Comparison of ENCODE assay signal across 8 cellular contexts in genomic region chr9:78439192-78439865, GRCh38.
A peak's percentile ranks its signal among the peaks of the same experiment; 100 is the strongest.
DNase-seq lines count a peak whose midpoint lies in the region; ATAC-seq and TF ChIP-seq lines count a peak whose summit lies in the region.

No MANE protein-coding gene starts in this region.

- peaks cover 15% of the 10 kb centered on the region for H3K27me3 Mint-ChIP-seq in activated CD8-positive, alpha-beta T cell treated with anti-CD3 and anti-CD28 coated beads for 36 hours
- H3K27me3 Mint-ChIP-seq in effector memory CD8-positive, alpha-beta T cell, result peaks cover 14 to 46% of the 10 kb centered on the region in 2 donors

- POLR2A ChIA-PET in activated CD8-positive, alpha-beta T cell treated with anti-CD3 and anti-CD28 coated beads for 36 hours (lab: Charles Lee), result no interaction called here

- peak; percentile 98 for TF ChIP-seq CTCF in AG10803 (conservative IDR thresholded peaks at IDR 0.05; ENCODE audit: low read length)
- TF ChIP-seq CTCF in activated CD8-positive, alpha-beta T cell treated with anti-CD3 and anti-CD28 coated beads for 36 hours (IDR thresholded peaks at IDR 0.05), result peak; percentile 92

- H3K4me3 ChIP-seq in AG10803 (ENCODE audit: low read length), result peak overlapping the region; percentile 46

- H3K9me3 Mint-ChIP-seq in activated CD8-positive, alpha-beta T cell treated with anti-CD3 and anti-CD28 coated beads for 36 hours, result no peaks in the 10 kb centered on the region
- no peaks in the 10 kb centered on the region for H3K9me3 Mint-ChIP-seq in effector memory CD8-positive, alpha-beta T cell

- peaks cover 5% of the 10 kb centered on the region for H3K4me1 Mint-ChIP-seq in activated CD8-positive, alpha-beta T cell treated with anti-CD3 and anti-CD28 coated beads for 36 hours (ENCODE audit: low read depth)
- H3K4me1 Mint-ChIP-seq in effector memory CD8-positive, alpha-beta T cell (ENCODE audit: low read depth in 2 of 2), result peaks cover 0 to 4% of the 10 kb centered on the region in 2 donors

- peak; percentile 90 for DNase-seq in AG10803 (ENCODE audit: low read depth)
- peak; percentile 91 for DNase-seq in NCI-H69 (lab: John Stamatoyannopoulos, UW)
- peak; percentile 75 for DNase-seq in activated CD8-positive, alpha-beta T cell treated with anti-CD3 and anti-CD28 coated beads for 36 hours
- DNase-seq in effector memory CD8-positive, alpha-beta T cell, result peak; percentile 50 to 53 (median 52)
- DNase-seq in lung microvascular endothelial cell (ENCODE audit: low read depth in 2 of 2), result peak; percentile 80 to 84
- peak; percentile 32 for DNase-seq in stimulated activated CD8-positive, alpha-beta memory T cell treated with anti-CD3 and anti-CD28 coated beads, Interleukin-12 subunit alpha, Interleukin-12 subunit beta, amount 100 ng/mL, for 1 hour (ENCODE audit: low read depth)

- no peaks in the 10 kb centered on the region for H3K36me3 Mint-ChIP-seq in activated CD8-positive, alpha-beta T cell treated with anti-CD3 and anti-CD28 coated beads for 36 hours (ENCODE audit: low read depth)
- H3K36me3 Mint-ChIP-seq in effector memory CD8-positive, alpha-beta T cell (ENCODE audit: insufficient read depth), result no peaks in the 10 kb centered on the region

- H3K4me3 Mint-ChIP-seq in activated CD8-positive, alpha-beta T cell treated with anti-CD3 and anti-CD28 coated beads for 36 hours, result no peak overlapping the region
- H3K4me3 Mint-ChIP-seq in effector memory CD8-positive, alpha-beta T cell, result no peak overlapping the region

- no peak overlapping the region for H3K27ac Mint-ChIP-seq in activated CD8-positive, alpha-beta T cell treated with anti-CD3 and anti-CD28 coated beads for 36 hours
- no peak overlapping the region for H3K27ac Mint-ChIP-seq in effector memory CD8-positive, alpha-beta T cell

- ATAC-seq in GM19035 (IDR thresholded peaks at IDR 0.05; ENCODE audit: unreplicated experiment), result peak; percentile 87
- ATAC-seq in HG03520 (IDR thresholded peaks at IDR 0.05; ENCODE audit: unreplicated experiment), result peak; percentile 70
- peak; percentile 74 for ATAC-seq in activated CD8-positive, alpha-beta T cell treated with anti-CD3 and anti-CD28 coated beads for 36 hours
- peak; percentile 63 for ATAC-seq in effector memory CD8-positive, alpha-beta T cell (replicated peaks)

- CTCF ChIA-PET in activated CD8-positive, alpha-beta T cell treated with anti-CD3 and anti-CD28 coated beads for 36 hours (lab: Charles Lee), result interaction anchor here (0.6 to 3.3 kb wide), 30 partner anchors 8 to 1911 kb away, joined by 3 to 24 read pairs (median 4); no protein-coding TSS in a partner anchor

- intact Hi-C loops in activated CD8-positive, alpha-beta T cell treated with anti-CD3 and anti-CD28 coated beads for 36 hours (cut with micrococcal nuclease), result no loop called here

Comparison
In these comparisons a context has a peak if more than half of its experiments do, and no peak if none do; other contexts are left out.
1. Peak in every context shown above with its lines: DNase-seq, ATAC-seq and H3K4me3 ChIP-seq.
2. DNase-seq: peak in every context shown above with its lines; median percentile 91 in NCI-H69; 90 in AG10803; 82 in lung microvascular endothelial cell; 75 in activated CD8-positive, alpha-beta T cell treated with anti-CD3 and anti-CD28 coated beads for 36 hours; 52 in effector memory CD8-positive, alpha-beta T cell; 32 in stimulated activated CD8-positive, alpha-beta memory T cell treated with anti-CD3 and anti-CD28 coated beads, Interleukin-12 subunit alpha, Interleukin-12 subunit beta, amount 100 ng/mL, for 1 hour.